1 cellular context compared by ENCODE assay signal in the genomic region with DNA sequence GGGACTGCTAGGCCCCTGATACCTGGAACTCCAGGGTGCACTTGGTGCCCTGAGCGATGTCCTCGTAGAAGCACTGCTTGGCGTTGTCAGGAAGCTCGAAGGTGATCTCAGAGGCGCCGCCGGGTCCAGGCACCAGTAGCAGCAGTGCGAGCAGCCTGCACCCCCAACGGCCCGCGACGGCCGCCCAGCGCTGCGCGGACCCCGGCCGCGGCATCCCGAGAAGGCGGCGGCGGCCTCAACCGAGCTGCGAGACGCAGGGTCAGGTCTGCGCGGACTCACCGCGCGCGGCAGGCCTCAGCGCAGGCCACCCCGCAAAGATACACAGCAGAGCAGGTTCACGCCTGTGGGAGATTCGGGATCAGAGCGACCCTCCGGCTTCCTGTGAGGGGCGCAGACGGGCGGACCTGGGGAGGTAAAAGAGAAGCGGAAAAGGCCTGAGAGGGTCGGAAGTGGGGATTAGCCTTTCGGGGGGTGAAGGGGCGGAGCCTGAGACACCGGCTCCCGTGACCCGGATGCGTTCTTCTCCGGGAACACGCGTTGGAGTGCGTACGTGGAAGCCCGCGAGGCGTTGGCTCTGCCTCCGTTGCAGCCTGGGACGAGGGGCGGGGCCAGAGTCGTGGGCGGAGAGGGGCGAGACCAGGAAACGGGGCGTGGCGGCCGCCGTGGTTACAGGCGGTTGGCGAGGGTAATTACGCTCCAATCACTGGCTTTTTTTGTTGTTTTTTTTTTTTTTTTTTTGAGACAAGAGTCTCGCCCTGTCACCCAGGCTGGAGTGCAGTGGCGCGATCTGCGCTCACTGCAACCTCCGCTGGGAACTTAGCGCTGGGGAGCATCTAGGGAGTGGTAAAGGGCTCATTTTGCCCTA.
TF ChIP-seq lines count a peak whose summit lies in the region.

A gene (minus strand): TSS at position 458 of the 865 bp plus-strand sequence. CDS start 244 bp downstream, at position 214.

TF ChIP-seq in HepG2, 621 proteins besides CTCF, POLR2A, EP300 and RAD21 (continued from another document and continues in another):
- TF ChIP-seq, protein P1, sequence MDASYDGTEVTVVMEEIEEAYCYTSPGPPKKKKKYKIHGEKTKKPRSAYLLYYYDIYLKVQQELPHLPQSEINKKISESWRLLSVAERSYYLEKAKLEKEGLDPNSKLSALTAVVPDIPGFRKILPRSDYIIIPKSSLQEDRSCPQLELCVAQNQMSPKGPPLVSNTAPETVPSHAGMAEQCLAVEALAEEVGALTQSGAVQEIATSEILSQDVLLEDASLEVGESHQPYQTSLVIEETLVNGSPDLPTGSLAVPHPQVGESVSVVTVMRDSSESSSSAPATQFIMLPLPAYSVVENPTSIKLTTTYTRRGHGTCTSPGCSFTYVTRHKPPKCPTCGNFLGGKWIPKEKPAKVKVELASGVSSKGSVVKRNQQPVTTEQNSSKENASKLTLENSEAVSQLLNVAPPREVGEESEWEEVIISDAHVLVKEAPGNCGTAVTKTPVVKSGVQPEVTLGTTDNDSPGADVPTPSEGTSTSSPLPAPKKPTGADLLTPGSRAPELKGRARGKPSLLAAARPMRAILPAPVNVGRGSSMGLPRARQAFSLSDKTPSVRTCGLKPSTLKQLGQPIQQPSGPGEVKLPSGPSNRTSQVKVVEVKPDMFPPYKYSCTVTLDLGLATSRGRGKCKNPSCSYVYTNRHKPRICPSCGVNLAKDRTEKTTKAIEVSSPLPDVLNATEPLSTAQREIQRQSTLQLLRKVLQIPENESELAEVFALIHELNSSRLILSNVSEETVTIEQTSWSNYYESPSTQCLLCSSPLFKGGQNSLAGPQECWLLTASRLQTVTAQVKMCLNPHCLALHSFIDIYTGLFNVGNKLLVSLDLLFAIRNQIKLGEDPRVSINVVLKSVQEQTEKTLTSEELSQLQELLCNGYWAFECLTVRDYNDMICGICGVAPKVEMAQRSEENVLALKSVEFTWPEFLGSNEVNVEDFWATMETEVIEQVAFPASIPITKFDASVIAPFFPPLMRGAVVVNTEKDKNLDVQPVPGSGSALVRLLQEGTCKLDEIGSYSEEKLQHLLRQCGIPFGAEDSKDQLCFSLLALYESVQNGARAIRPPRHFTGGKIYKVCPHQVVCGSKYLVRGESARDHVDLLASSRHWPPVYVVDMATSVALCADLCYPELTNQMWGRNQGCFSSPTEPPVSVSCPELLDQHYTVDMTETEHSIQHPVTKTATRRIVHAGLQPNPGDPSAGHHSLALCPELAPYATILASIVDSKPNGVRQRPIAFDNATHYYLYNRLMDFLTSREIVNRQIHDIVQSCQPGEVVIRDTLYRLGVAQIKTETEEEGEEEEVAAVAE (CRISPR knock-in tag; IDR thresholded peaks at IDR 0.05; ENCODE audit: borderline replicate concordance): 0 out of 2 replicates have a peak, but pooled peaks have one; percentile 49
- TF ChIP-seq MYC (CRISPR knock-in tag; IDR thresholded peaks at IDR 0.05; ENCODE audit: borderline replicate concordance): peak; percentile 97
- TF ChIP-seq CHD2 (IDR thresholded peaks at IDR 0.05; ENCODE audit: low read depth, low read length): peak; percentile 81
- no peak for TF ChIP-seq SP1 (IDR thresholded peaks at IDR 0.05)
- TF ChIP-seq SP1 (CRISPR knock-in tag; IDR thresholded peaks at IDR 0.05): peak; percentile 87
- TF ChIP-seq MXI1 (IDR thresholded peaks at IDR 0.05; ENCODE audit: borderline replicate concordance, low read depth, low read length): peak; percentile 84; the same call in 2 of the 3 replicates
- TF ChIP-seq GABPA (IDR thresholded peaks at IDR 0.05; ENCODE audit: low read depth, low read length): peak; percentile 90
- TF ChIP-seq GABPA (CRISPR knock-in tag; IDR thresholded peaks at IDR 0.05; ENCODE audit: low read depth): peak; percentile 97
- TF ChIP-seq RCOR2 (CRISPR knock-in tag; IDR thresholded peaks at IDR 0.05): no peak
- TF ChIP-seq FOSL1 (CRISPR knock-in tag; IDR thresholded peaks at IDR 0.05; ENCODE audit: borderline replicate concordance): no peak
- peak; percentile 87 for TF ChIP-seq ELF1 (CRISPR knock-in tag; IDR thresholded peaks at IDR 0.05)
- TF ChIP-seq TBL1XR1 (IDR thresholded peaks at IDR 0.05; ENCODE audit: borderline replicate concordance, low read length, partially characterized antibody): no peak
- TF ChIP-seq MEIS1 (CRISPR knock-in tag; IDR thresholded peaks at IDR 0.05; ENCODE audit: borderline replicate concordance): peak; percentile 27; the same call in 1 of the 2 replicates
- TF ChIP-seq, protein P2, sequence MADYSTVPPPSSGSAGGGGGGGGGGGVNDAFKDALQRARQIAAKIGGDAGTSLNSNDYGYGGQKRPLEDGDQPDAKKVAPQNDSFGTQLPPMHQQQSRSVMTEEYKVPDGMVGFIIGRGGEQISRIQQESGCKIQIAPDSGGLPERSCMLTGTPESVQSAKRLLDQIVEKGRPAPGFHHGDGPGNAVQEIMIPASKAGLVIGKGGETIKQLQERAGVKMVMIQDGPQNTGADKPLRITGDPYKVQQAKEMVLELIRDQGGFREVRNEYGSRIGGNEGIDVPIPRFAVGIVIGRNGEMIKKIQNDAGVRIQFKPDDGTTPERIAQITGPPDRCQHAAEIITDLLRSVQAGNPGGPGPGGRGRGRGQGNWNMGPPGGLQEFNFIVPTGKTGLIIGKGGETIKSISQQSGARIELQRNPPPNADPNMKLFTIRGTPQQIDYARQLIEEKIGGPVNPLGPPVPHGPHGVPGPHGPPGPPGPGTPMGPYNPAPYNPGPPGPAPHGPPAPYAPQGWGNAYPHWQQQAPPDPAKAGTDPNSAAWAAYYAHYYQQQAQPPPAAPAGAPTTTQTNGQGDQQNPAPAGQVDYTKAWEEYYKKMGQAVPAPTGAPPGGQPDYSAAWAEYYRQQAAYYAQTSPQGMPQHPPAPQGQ (CRISPR knock-in tag; IDR thresholded peaks at IDR 0.05; ENCODE audit: borderline replicate concordance): 0 out of 2 replicates have a peak, but pooled peaks have one; percentile 33
- TF ChIP-seq ZBTB7B (CRISPR knock-in tag; IDR thresholded peaks at IDR 0.05): peak; percentile 54; the same call in 1 of the 2 replicates
- TF ChIP-seq, protein P3, sequence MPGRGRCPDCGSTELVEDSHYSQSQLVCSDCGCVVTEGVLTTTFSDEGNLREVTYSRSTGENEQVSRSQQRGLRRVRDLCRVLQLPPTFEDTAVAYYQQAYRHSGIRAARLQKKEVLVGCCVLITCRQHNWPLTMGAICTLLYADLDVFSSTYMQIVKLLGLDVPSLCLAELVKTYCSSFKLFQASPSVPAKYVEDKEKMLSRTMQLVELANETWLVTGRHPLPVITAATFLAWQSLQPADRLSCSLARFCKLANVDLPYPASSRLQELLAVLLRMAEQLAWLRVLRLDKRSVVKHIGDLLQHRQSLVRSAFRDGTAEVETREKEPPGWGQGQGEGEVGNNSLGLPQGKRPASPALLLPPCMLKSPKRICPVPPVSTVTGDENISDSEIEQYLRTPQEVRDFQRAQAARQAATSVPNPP (CRISPR knock-in tag; IDR thresholded peaks at IDR 0.05): peak; percentile 47; the same call in 1 of the 2 replicates
- TF ChIP-seq, protein P4, sequence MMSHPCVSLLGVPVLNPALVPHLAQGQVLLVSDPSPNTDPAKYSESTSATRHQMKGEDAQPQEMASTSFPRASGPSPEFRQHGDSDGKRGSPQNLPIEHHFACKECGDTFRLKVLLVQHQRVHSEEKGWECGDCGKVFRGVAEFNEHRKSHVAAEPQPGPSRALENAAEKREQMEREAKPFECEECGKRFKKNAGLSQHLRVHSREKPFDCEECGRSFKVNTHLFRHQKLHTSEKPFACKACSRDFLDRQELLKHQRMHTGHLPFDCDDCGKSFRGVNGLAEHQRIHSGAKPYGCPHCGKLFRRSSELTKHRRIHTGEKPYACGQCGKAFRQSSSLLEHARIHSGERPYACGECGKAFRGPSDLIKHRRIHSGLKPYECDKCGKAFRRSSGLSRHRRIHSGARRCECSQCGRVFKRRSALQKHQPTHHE (CRISPR knock-in tag; IDR thresholded peaks at IDR 0.05; ENCODE audit: borderline replicate concordance): peak; percentile 72; the same call in 1 of the 2 replicates
- no peak for TF ChIP-seq ZBTB1 (CRISPR knock-in tag; IDR thresholded peaks at IDR 0.05; ENCODE audit: borderline replicate concordance)
- TF ChIP-seq ZNF563 (CRISPR knock-in tag; IDR thresholded peaks at IDR 0.05): peak; percentile 86
- no peak; the same call in 1 of the 2 replicates for TF ChIP-seq ZNF564 (CRISPR knock-in tag; IDR thresholded peaks at IDR 0.05)
- peak; percentile 22; the same call in 1 of the 2 replicates for TF ChIP-seq RFX1 (IDR thresholded peaks at IDR 0.05)
- peak; percentile 87 for TF ChIP-seq SP4 (CRISPR knock-in tag; IDR thresholded peaks at IDR 0.05)
- peak; percentile 92 for TF ChIP-seq ARHGAP35 (CRISPR knock-in tag; IDR thresholded peaks at IDR 0.05; ENCODE audit: borderline replicate concordance)
- TF ChIP-seq ZNF121 (CRISPR knock-in tag; IDR thresholded peaks at IDR 0.05): 0 out of 2 replicates have a peak, but pooled peaks have one; percentile 39
- peak; percentile 47 for TF ChIP-seq CREM (IDR thresholded peaks at IDR 0.05)
- TF ChIP-seq CREM (CRISPR knock-in tag; IDR thresholded peaks at IDR 0.05): 0 out of 2 replicates have a peak, but pooled peaks have one; percentile 14
- TF ChIP-seq ZNF790 (CRISPR knock-in tag; IDR thresholded peaks at IDR 0.05; ENCODE audit: borderline replicate concordance): peak; percentile 89; the same call in 1 of the 2 replicates
- TF ChIP-seq, protein P5, sequence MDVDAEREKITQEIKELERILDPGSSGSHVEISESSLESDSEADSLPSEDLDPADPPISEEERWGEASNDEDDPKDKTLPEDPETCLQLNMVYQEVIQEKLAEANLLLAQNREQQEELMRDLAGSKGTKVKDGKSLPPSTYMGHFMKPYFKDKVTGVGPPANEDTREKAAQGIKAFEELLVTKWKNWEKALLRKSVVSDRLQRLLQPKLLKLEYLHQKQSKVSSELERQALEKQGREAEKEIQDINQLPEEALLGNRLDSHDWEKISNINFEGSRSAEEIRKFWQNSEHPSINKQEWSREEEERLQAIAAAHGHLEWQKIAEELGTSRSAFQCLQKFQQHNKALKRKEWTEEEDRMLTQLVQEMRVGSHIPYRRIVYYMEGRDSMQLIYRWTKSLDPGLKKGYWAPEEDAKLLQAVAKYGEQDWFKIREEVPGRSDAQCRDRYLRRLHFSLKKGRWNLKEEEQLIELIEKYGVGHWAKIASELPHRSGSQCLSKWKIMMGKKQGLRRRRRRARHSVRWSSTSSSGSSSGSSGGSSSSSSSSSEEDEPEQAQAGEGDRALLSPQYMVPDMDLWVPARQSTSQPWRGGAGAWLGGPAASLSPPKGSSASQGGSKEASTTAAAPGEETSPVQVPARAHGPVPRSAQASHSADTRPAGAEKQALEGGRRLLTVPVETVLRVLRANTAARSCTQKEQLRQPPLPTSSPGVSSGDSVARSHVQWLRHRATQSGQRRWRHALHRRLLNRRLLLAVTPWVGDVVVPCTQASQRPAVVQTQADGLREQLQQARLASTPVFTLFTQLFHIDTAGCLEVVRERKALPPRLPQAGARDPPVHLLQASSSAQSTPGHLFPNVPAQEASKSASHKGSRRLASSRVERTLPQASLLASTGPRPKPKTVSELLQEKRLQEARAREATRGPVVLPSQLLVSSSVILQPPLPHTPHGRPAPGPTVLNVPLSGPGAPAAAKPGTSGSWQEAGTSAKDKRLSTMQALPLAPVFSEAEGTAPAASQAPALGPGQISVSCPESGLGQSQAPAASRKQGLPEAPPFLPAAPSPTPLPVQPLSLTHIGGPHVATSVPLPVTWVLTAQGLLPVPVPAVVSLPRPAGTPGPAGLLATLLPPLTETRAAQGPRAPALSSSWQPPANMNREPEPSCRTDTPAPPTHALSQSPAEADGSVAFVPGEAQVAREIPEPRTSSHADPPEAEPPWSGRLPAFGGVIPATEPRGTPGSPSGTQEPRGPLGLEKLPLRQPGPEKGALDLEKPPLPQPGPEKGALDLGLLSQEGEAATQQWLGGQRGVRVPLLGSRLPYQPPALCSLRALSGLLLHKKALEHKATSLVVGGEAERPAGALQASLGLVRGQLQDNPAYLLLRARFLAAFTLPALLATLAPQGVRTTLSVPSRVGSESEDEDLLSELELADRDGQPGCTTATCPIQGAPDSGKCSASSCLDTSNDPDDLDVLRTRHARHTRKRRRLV (CRISPR knock-in tag; IDR thresholded peaks at IDR 0.05): no peak
- TF ChIP-seq, protein P6, sequence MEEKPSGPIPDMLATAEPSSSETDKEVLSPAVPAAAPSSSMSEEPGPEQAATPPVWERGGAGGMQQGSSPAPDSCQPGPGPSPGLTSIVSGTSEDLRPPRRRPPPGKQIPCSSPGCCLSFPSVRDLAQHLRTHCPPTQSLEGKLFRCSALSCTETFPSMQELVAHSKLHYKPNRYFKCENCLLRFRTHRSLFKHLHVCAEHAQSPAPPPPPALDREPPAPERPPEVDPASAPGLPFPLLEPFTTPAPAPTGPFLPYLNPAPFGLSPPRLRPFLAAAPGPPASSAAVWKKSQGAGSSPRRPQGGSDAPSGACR (CRISPR knock-in tag; IDR thresholded peaks at IDR 0.05): no peak
- 0 out of 2 replicates have a peak, but pooled peaks have one; percentile 12 for TF ChIP-seq STAG1 (CRISPR knock-in tag; IDR thresholded peaks at IDR 0.05)
- TF ChIP-seq, protein P7, sequence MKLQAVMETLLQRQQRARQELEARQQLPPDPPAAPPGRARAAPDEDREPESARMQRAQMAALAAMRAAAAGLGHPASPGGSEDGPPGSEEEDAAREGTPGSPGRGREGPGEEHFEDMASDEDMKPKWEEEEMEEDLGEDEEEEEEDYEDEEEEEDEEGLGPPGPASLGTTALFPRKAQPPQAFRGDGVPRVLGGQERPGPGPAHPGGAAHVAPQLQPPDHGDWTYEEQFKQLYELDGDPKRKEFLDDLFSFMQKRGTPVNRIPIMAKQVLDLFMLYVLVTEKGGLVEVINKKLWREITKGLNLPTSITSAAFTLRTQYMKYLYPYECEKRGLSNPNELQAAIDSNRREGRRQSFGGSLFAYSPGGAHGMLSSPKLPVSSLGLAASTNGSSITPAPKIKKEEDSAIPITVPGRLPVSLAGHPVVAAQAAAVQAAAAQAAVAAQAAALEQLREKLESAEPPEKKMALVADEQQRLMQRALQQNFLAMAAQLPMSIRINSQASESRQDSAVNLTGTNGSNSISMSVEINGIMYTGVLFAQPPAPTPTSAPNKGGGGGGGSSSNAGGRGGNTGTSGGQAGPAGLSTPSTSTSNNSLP (IDR thresholded peaks at IDR 0.05; ENCODE audit: low read depth, low read length): peak; percentile 52
- no peak for TF ChIP-seq ZNF850 (CRISPR knock-in tag; conservative IDR thresholded peaks at IDR 0.05)
- TF ChIP-seq, protein P8, sequence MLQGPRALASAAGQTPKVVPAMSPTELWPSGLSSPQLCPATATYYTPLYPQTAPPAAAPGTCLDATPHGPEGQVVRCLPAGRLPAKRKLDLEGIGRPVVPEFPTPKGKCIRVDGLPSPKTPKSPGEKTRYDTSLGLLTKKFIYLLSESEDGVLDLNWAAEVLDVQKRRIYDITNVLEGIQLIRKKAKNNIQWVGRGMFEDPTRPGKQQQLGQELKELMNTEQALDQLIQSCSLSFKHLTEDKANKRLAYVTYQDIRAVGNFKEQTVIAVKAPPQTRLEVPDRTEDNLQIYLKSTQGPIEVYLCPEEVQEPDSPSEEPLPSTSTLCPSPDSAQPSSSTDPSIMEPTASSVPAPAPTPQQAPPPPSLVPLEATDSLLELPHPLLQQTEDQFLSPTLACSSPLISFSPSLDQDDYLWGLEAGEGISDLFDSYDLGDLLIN (CRISPR knock-in tag; IDR thresholded peaks at IDR 0.05; ENCODE audit: borderline replicate concordance): no peak
- TF ChIP-seq ZFX (CRISPR knock-in tag; IDR thresholded peaks at IDR 0.05; ENCODE audit: low read depth): peak; percentile 99
- peak; percentile 82; the same call in 1 of the 2 replicates for TF ChIP-seq ZSCAN30 (CRISPR knock-in tag; IDR thresholded peaks at IDR 0.05)
- peak; percentile 98 for TF ChIP-seq PHF8 (CRISPR knock-in tag; IDR thresholded peaks at IDR 0.05)
- peak; percentile 81 for TF ChIP-seq ZNF143 (CRISPR knock-in tag; IDR thresholded peaks at IDR 0.05)
